20 cellular contexts compared by ENCODE assay signal in genomic region chrX:68717663-68718442, GRCh38.
DNase-seq lines count a peak whose midpoint lies in the region; ATAC-seq, FAIRE-seq and TF ChIP-seq lines count a peak whose summit lies in the region.
"Had no signal": no experiment of that assay in that cellular context is flagged by ENCODE, and none has a peak within 500 bp of the region (broad histone marks: within the 10 kb centered on the region; RNA-seq: fewer than 3 reads in every experiment).

No MANE protein-coding gene starts in this region.

- DNase-seq in activated T-cell treated with anti-CD3 and anti-CD28 coated beads, Interleukin-2, amount 50 U/mL, for 1 hour: peak; percentile 8
- no peak for DNase-seq in activated T-cell treated with anti-CD3 and anti-CD28 coated beads for 4 hours
- DNase-seq in right lobe of liver: peak in 2 of 3 donors; percentile 20 to 43
- DNase-seq in HepG2 (ENCODE audit: low spot score): no peak
- DNase-seq in posterior vena cava (ENCODE audit: low spot score): peak; percentile 64
- DNase-seq in stomach: peak; percentile 13
- DNase-seq in ureter (ENCODE audit: low spot score): no peak
- DNase-seq: AML-193; Caco-2; CD4-positive, alpha-beta T cell; HCEC 1CT had no signal

- H3K36me3 ChIP-seq in right lobe of liver (peaks cover 0 to 44% (median 0%) of the 10 kb centered on the region in 4 donors), HepG2 (replicated peaks in 1 of 2; ENCODE audit: control insufficient read depth in 1 of 2, insufficient read depth in 2 of 2, low read length in 2 of 2) (no peaks in the 10 kb centered on the region), stomach (peaks cover 0 to 42% (median 28%) of the 10 kb centered on the region in 4 donors)

- no peaks in the 10 kb centered on the region for H3K9me3 ChIP-seq in right lobe of liver
- H3K9me3 ChIP-seq in HepG2 (ENCODE audit: low read length): no peaks in the 10 kb centered on the region
- H3K9me3 ChIP-seq in stomach: no peaks in the 10 kb centered on the region
- H3K9me3 ChIP-seq: A549, Caco-2 had no signal

- H3K27me3 ChIP-seq in right lobe of liver (no peaks in the 10 kb centered on the region), HepG2 (ENCODE audit: control insufficient read depth in 1 of 2, insufficient read depth in 2 of 2, low read length in 2 of 2) (no peaks in the 10 kb centered on the region), stomach (no peaks in the 10 kb centered on the region)

- H3K4me3 ChIP-seq in right lobe of liver: no peak overlapping the region
- H3K4me3 ChIP-seq in HepG2 (replicated peaks in 1 of 3; ENCODE audit: insufficient read depth in 1 of 3, low read depth in 2 of 3, low read length in 3 of 3): no peak overlapping the region
- no peak overlapping the region for H3K4me3 ChIP-seq in stomach
- H3K4me3 ChIP-seq: A549, GM23338 had no signal

- BruUV-seq in HepG2 (replicated peaks; lab: Mats Ljungman, UMichigan): no TSS peak

- TF ChIP-seq POLR2A in right lobe of liver (IDR thresholded peaks at IDR 0.05): no peak
- TF ChIP-seq POLR2A in HepG2 (IDR thresholded peaks at IDR 0.05; ENCODE audit: insufficient read depth in 1 of 2, low read depth in 2 of 2, low read length in 2 of 2): no peak
- TF ChIP-seq POLR2A in stomach (IDR thresholded peaks at IDR 0.05): no peak

- no peak for FAIRE-seq in HepG2 (lab: Jason Lieb, UNC)
- FAIRE-seq: A549, D721Med, G401.6, GM12891, H54 had no signal

- intact Hi-C loops in right lobe of liver (cut with DNase I) (no loop called here), HepG2 (cut with micrococcal nuclease; ENCODE audit: unreplicated experiment) (no loop called here), posterior vena cava (cut with DNase I) (loop anchor here in 1 of 2 donors (10.0 kb wide), 1 partner anchor 523 kb away; no protein-coding TSS in a partner anchor), stomach (cut with DNase I; ENCODE audit: low total_unique reads) (loop anchor here (10.0 kb wide), 1 partner anchor 523 kb away; no protein-coding TSS in a partner anchor)

- TF ChIP-seq CTCF in right lobe of liver (IDR thresholded peaks at IDR 0.05): no peak
- no peak for TF ChIP-seq CTCF in HepG2 (CRISPR knock-in tag; IDR thresholded peaks at IDR 0.05)
- TF ChIP-seq CTCF in stomach (IDR thresholded peaks at IDR 0.05): no peak

- POLR2A ChIA-PET in HepG2 (lab: Yijun Ruan, JAX): no interaction called here

- H3K4me2 ChIP-seq in HepG2 (ENCODE audit: low read depth, low read length): no peak overlapping the region
- H3K4me2 ChIP-seq: A549, GM23338 had no signal

- H3K27ac ChIP-seq in right lobe of liver (no peak overlapping the region), HepG2 (ENCODE audit: extremely low read length, insufficient read depth, low read length) (no peak overlapping the region), stomach (no peak overlapping the region)
- H3K27ac ChIP-seq: 22Rv1, A549, C4-2B had no signal

- H3K4me1 ChIP-seq in right lobe of liver (no peaks in the 10 kb centered on the region), HepG2 (ENCODE audit: insufficient read depth, low read length) (no peaks in the 10 kb centered on the region), stomach (no peaks in the 10 kb centered on the region)
- H3K4me1 ChIP-seq: A549, Caco-2 had no signal

- in situ Hi-C loops in HepG2 (cut with HindIII; ENCODE audit: extremely low pct_ligation_motif_present, low pct_unique_long_range_greater_than_20kb): no loop called here

- no peak for TF ChIP-seq RAD21 in HepG2 (CRISPR knock-in tag; IDR thresholded peaks at IDR 0.05)

- H2AFZ ChIP-seq in HepG2 (ENCODE audit: low read length): no peak overlapping the region
- H2AFZ ChIP-seq: GM23338 had no signal

- TF ChIP-seq EP300 in HepG2 (IDR thresholded peaks at IDR 0.05; ENCODE audit: low read depth in 2 of 2, low read length in 2 of 2) (no peak), HepG2 (CRISPR knock-in tag; IDR thresholded peaks at IDR 0.05; ENCODE audit: borderline replicate concordance) (no peak), stomach (IDR thresholded peaks at IDR 0.05) (no peak)

- no peak overlapping the region for H3K9ac ChIP-seq in HepG2 (ENCODE audit: insufficient read depth, low read depth, low read length)

- WGBS in right lobe of liver (ENCODE audit: insufficient coverage, low coverage, low lambda C conversion rate, missing lambda C conversion rate): 43% methylated on average over 1 of the region's 24 CpGs
- WGBS in HepG2 (ENCODE audit: low lambda C conversion rate): 50% methylated on average over 2 of the region's 24 CpGs
- WGBS in stomach, 5 donors: 80 to 94% (median 93%) methylated on average over 4 to 24 of the region's 24 CpGs

- H4K20me1 ChIP-seq in HepG2 (ENCODE audit: insufficient read depth, low read length): no peaks in the 10 kb centered on the region

- CTCF ChIA-PET in HepG2 (lab: Yijun Ruan, JAX; ENCODE audit: low intra/inter-chr PET ratio, low total read pairs): no interaction called here

- ATAC-seq in right lobe of liver (no peak), HepG2 (no peak), HG03342 (IDR thresholded peaks at IDR 0.05; ENCODE audit: unreplicated experiment) (no peak)
- ATAC-seq: A549, GM23338 had no signal

- no peaks in the 10 kb centered on the region for H3K79me2 ChIP-seq in HepG2 (ENCODE audit: insufficient read depth, low read length)

TF ChIP-seq in HepG2, 621 proteins besides CTCF, POLR2A, EP300 and RAD21:
- no peak for TF ChIP-seq TCF12 (IDR thresholded peaks at IDR 0.05)
- no peak for TF ChIP-seq TCF12 (CRISPR knock-in tag; IDR thresholded peaks at IDR 0.05)
- TF ChIP-seq ZXDC (CRISPR knock-in tag; IDR thresholded peaks at IDR 0.05): no peak

Comparison
In these comparisons a context has a peak if more than half of its experiments do, and no peak if none do; other contexts are left out.
1. DNase-seq: peak in activated T-cell treated with anti-CD3 and anti-CD28 coated beads, Interleukin-2, amount 50 U/mL, for 1 hour (single experiment), right lobe of liver (2 of 3), posterior vena cava (single experiment) and stomach (single experiment); none in activated T-cell treated with anti-CD3 and anti-CD28 coated beads for 4 hours (single experiment), HepG2 (single experiment) and ureter (single experiment).